In genomic region chr14:95137804-95138167, GRCh38 we compare ENCODE assay signal across 12 cellular contexts. TPM values are rescaled to one million over a fixed set of nuclear protein-coding genes. Genes with fewer than 3 reads are reported as not detected.
DNase-seq lines count a peak whose midpoint lies in the region; ATAC-seq, FAIRE-seq and TF ChIP-seq lines count a peak whose summit lies in the region.
"Had no signal": no experiment of that assay in that cellular context is flagged by ENCODE, and none has a peak within 500 bp of the region (broad histone marks: within the 10 kb centered on the region; RNA-seq: fewer than 3 reads in every experiment).

No MANE protein-coding gene starts in this region.

- H3K36me3 ChIP-seq in esophagus squamous epithelium (peaks cover 0 to 6% (median 0%) of the 10 kb centered on the region in 3 donors), pancreas (peaks cover 0 to 1% (median 0%) of the 10 kb centered on the region in 3 donors)

- H3K4me3 ChIP-seq in esophagus squamous epithelium, result no peak overlapping the region
- no peak overlapping the region for H3K4me3 ChIP-seq in pancreas
- H3K4me3 ChIP-seq: coronary artery had no signal

- WGBS in esophagus squamous epithelium, 2 donors, result 28 to 50% methylated on average over 5 of the region's 5 CpGs
- 29 to 40% methylated on average over 5 of the region's 5 CpGs for WGBS in pancreas, 2 donors

- no peaks in the 10 kb centered on the region for H3K27me3 ChIP-seq in esophagus squamous epithelium
- no peaks in the 10 kb centered on the region for H3K27me3 ChIP-seq in pancreas

- DNase-seq in left cardiac atrium, result peak; percentile 29
- DNase-seq in Right ventricle myocardium inferior (ENCODE audit: missing footprints), result no peak
- DNase-seq in esophagus squamous epithelium (lab: John Stamatoyannopoulos, UW), result no peak
- no peak for DNase-seq in pancreas
- no peak for DNase-seq in NCI-H1436 (lab: John Stamatoyannopoulos, UW)
- no peak for DNase-seq in AG08396 (ENCODE audit: low spot score)
- DNase-seq: activated T-cell treated with anti-CD3 and anti-CD28 coated beads for 4 hours, MV-4-11 had no signal

- no peak for TF ChIP-seq CTCF in esophagus squamous epithelium (IDR thresholded peaks at IDR 0.05)
- no peak for TF ChIP-seq CTCF in pancreas (IDR thresholded peaks at IDR 0.05)

- H3K9me3 ChIP-seq in esophagus squamous epithelium (no peaks in the 10 kb centered on the region), pancreas (no peaks in the 10 kb centered on the region)

- TF ChIP-seq POLR2A in esophagus squamous epithelium (IDR thresholded peaks at IDR 0.05), result no peak

- H3K4me1 ChIP-seq in esophagus squamous epithelium, result peaks cover 20 to 88% (median 31%) of the 10 kb centered on the region in 3 donors
- peaks cover 23 to 46% (median 31%) of the 10 kb centered on the region in 3 donors for H3K4me1 ChIP-seq in pancreas

- no peak for ATAC-seq in left cardiac atrium
- no peak for ATAC-seq in Right ventricle myocardium inferior
- peak in 3 of 4 donors; percentile 37 to 65 (median 49) for ATAC-seq in pancreas
- no peak for ATAC-seq in HG03025 (IDR thresholded peaks at IDR 0.05; ENCODE audit: low FRiP score, unreplicated experiment)
- no peak for ATAC-seq in HG03135 (IDR thresholded peaks at IDR 0.05; ENCODE audit: unreplicated experiment)
- ATAC-seq: HCT116 had no signal

- intact Hi-C loops in left cardiac atrium (cut with DNase I) (no loop called here), Right ventricle myocardium inferior (cut with DNase I) (no loop called here), esophagus squamous epithelium (cut with DNase I) (no loop called here), pancreas (cut with DNase I) (no loop called here)

- peak overlapping the region; percentile 26 to 60 (median 36) for H3K27ac ChIP-seq in esophagus squamous epithelium
- H3K27ac ChIP-seq in pancreas, result peak overlapping the region in 2 of 4 donors; percentile 47 to 64

- no peak for FAIRE-seq in pancreas (lab: Jason Lieb, UNC)

RNA-seq across cellular contexts. Expression of gene DICER1, which starts 19.5 kb away (rescaled TPM):
- total RNA-seq in left cardiac atrium, result 10 to 100 TPM; 25.0 to 29.4 TPM
- total RNA-seq in Right ventricle myocardium inferior, result 20.7 TPM
- 10 to 100 TPM; 39.4 to 79.7 (median 55.7) TPM for total RNA-seq in esophagus squamous epithelium
- total RNA-seq in pancreas, result 10 to 100 TPM; 22.1 to 37.8 (median 26.4) TPM
- 10 to 100 TPM in 1 of 2 donors, 1 to 10 TPM in 1; 5.7 to 11.8 TPM for polyA plus RNA-seq in pancreas

Comparison
In these comparisons a context has a peak if more than half of its experiments do, and no peak if none do; other contexts are left out.
1. ATAC-seq: peak in pancreas (3 of 4); none in left cardiac atrium (0 of 2), Right ventricle myocardium inferior (single experiment), HG03025 (single experiment) and HG03135 (single experiment).